30 cellular contexts compared by ENCODE assay signal in genomic region chr15:76274226-76274625, GRCh38. TPM values are rescaled to one million over a fixed set of nuclear protein-coding genes. Genes with fewer than 3 reads are reported as not detected.
DNase-seq lines count a peak whose midpoint lies in the region; TF ChIP-seq lines count a peak whose summit lies in the region.
"Had no signal": no experiment of that assay in that cellular context is flagged by ENCODE, and none has a peak within 500 bp of the region (broad histone marks: within the 10 kb centered on the region; RNA-seq: fewer than 3 reads in every experiment).

No MANE protein-coding gene starts in this region.

- no peaks in the 10 kb centered on the region for H3K27me3 ChIP-seq in brain microvascular endothelial cell (replicated peaks)
- H3K27me3 ChIP-seq: esophagus muscularis mucosa, neural progenitor cell, Peyer's patch, right atrium auricular region, upper lobe of right lung had no signal

- no peak overlapping the region for H3K27ac Mint-ChIP-seq in activated CD4-positive, alpha-beta memory T cell treated with anti-CD3 and anti-CD28 coated beads, Interleukin-2, amount 10 ng/mL, durations not matched to agents 7 days and 5 days
- H3K27ac Mint-ChIP-seq: activated CD8-positive, alpha-beta T cell treated with anti-CD3 and anti-CD28 coated beads, Interleukin-2, amount 10 ng/mL, durations not matched to agents 7 days and 5 days; activated T-helper 17 cell treated with anti-CD3 and anti-CD28 coated beads, Interleukin-2, amount 50 U/mL, for 72 hours; CD4-positive, alpha-beta T cell; memory B cell; neural progenitor cell had no signal

- no peaks in the 10 kb centered on the region for H3K27me3 Mint-ChIP-seq in activated CD4-positive, alpha-beta memory T cell treated with anti-CD3 and anti-CD28 coated beads, Interleukin-2, amount 10 ng/mL, durations not matched to agents 7 days and 5 days
- H3K27me3 Mint-ChIP-seq: activated T-helper 17 cell treated with anti-CD3 and anti-CD28 coated beads, Interleukin-2, amount 50 U/mL, for 72 hours; CD4-positive, alpha-beta T cell; memory B cell had no signal

- DNase-seq in NCI-H1694 treated with DMSO at 0.1 percent for 48 hours (lab: John Stamatoyannopoulos, UW) (peak; percentile 26), NCI-H1694 (lab: John Stamatoyannopoulos, UW) (no peak), brain microvascular endothelial cell (peak; percentile 14), fibroblast of pulmonary artery (ENCODE audit: low read depth) (peak; percentile 68), DMS114 treated with DMSO at 0.1 percent for 48 hours (lab: John Stamatoyannopoulos, UW; ENCODE audit: unreplicated experiment) (no peak), mesenteric fat pad (ENCODE audit: low spot score) (no peak)
- DNase-seq in activated CD4-positive, alpha-beta memory T cell treated with anti-CD3 and anti-CD28 coated beads, Interleukin-2, amount 10 ng/mL, durations not matched to agents 7 days and 5 days = no peak
- DNase-seq in stimulated activated CD4-positive, alpha-beta T cell treated with anti-CD3 and anti-CD28 coated beads, Interleukin-12 subunit alpha, Interleukin-12 subunit beta, amount 100 ng/mL, for 4 hours = no peak
- DNase-seq: 8988T; activated CD8-positive, alpha-beta T cell treated with anti-CD3 and anti-CD28 coated beads, Interleukin-2, amount 10 ng/mL, durations not matched to agents 7 days and 5 days; activated naive CD4-positive, alpha-beta T cell treated with anti-CD3 and anti-CD28 coated beads, Interleukin-2, amount 50 U/mL, for 16 hours; amniotic stem cell; CD4-positive, alpha-beta T cell; hypothalamus; immature natural killer cell; Karpas-422; NCI-H1417 treated with DMSO at 0.1 percent for 48 hours; NCI-H226; Peyer's patch; SHP77; stimulated activated CD4-positive, alpha-beta T cell treated with anti-CD3 and anti-CD28 coated beads, Interleukin-1b, Interleukin-23, amount 100 ng/mL, for 48 hours; stimulated activated naive CD4-positive, alpha-beta T cell treated with Interleukin-2 at 50 U/mL for 16 hours; T-helper 2 cell; upper lobe of right lung had no signal

- TF ChIP-seq CTCF in brain microvascular endothelial cell (IDR thresholded peaks at IDR 0.05; ENCODE audit: low read depth, low read length, missing control alignments) (no peak), fibroblast of pulmonary artery (IDR thresholded peaks at IDR 0.05; ENCODE audit: low read length, missing control alignments) (no peak)

- no peak overlapping the region for H3K27ac ChIP-seq in brain microvascular endothelial cell
- H3K27ac ChIP-seq: esophagus muscularis mucosa, neural progenitor cell, Peyer's patch, right atrium auricular region, upper lobe of right lung had no signal

- peaks cover 10% of the 10 kb centered on the region for H3K36me3 ChIP-seq in brain microvascular endothelial cell (replicated peaks)

- POLR2A ChIA-PET in activated CD4-positive, alpha-beta memory T cell treated with anti-CD3 and anti-CD28 coated beads, Interleukin-2, amount 10 ng/mL, durations not matched to agents 7 days and 5 days (lab: Charles Lee) = no interaction called here

- CTCF ChIA-PET in activated CD4-positive, alpha-beta memory T cell treated with anti-CD3 and anti-CD28 coated beads, Interleukin-2, amount 10 ng/mL, durations not matched to agents 7 days and 5 days (lab: Charles Lee) = no interaction called here

- H3K4me3 ChIP-seq in brain microvascular endothelial cell (ENCODE audit: low read depth, low read length) (no peak overlapping the region), fibroblast of pulmonary artery (replicated peaks; ENCODE audit: low read depth, low read length) (no peak overlapping the region)
- H3K4me3 ChIP-seq: esophagus muscularis mucosa, neural progenitor cell, Peyer's patch, right atrium auricular region, smooth muscle cell, upper lobe of right lung had no signal

- in situ Hi-C loops in brain microvascular endothelial cell (cut with HindIII; ENCODE audit: low pct_ligation_motif_present, low sequenced_read_pairs) = no loop called here

- H3K4me1 Mint-ChIP-seq in activated CD4-positive, alpha-beta memory T cell treated with anti-CD3 and anti-CD28 coated beads, Interleukin-2, amount 10 ng/mL, durations not matched to agents 7 days and 5 days = no peaks in the 10 kb centered on the region
- H3K4me1 Mint-ChIP-seq: activated T-helper 17 cell treated with anti-CD3 and anti-CD28 coated beads, Interleukin-2, amount 50 U/mL, for 72 hours; memory B cell; neural progenitor cell had no signal

- peaks cover 51% of the 10 kb centered on the region for H3K36me3 Mint-ChIP-seq in activated CD4-positive, alpha-beta memory T cell treated with anti-CD3 and anti-CD28 coated beads, Interleukin-2, amount 10 ng/mL, durations not matched to agents 7 days and 5 days (ENCODE audit: low read depth)

- no peak overlapping the region for H3K4me3 Mint-ChIP-seq in activated CD4-positive, alpha-beta memory T cell treated with anti-CD3 and anti-CD28 coated beads, Interleukin-2, amount 10 ng/mL, durations not matched to agents 7 days and 5 days
- H3K4me3 Mint-ChIP-seq: activated CD8-positive, alpha-beta T cell treated with anti-CD3 and anti-CD28 coated beads, Interleukin-2, amount 10 ng/mL, durations not matched to agents 7 days and 5 days; activated T-helper 17 cell treated with anti-CD3 and anti-CD28 coated beads, Interleukin-2, amount 50 U/mL, for 72 hours; CD4-positive, alpha-beta T cell; immature natural killer cell; memory B cell; neural progenitor cell had no signal

- peaks cover 2% of the 10 kb centered on the region for H3K9me3 Mint-ChIP-seq in activated CD4-positive, alpha-beta memory T cell treated with anti-CD3 and anti-CD28 coated beads, Interleukin-2, amount 10 ng/mL, durations not matched to agents 7 days and 5 days
- H3K9me3 Mint-ChIP-seq: activated T-helper 17 cell treated with anti-CD3 and anti-CD28 coated beads, Interleukin-2, amount 50 U/mL, for 72 hours; CD4-positive, alpha-beta T cell had no signal

RNA-seq across cellular contexts. Expression of gene ETFA, which starts 37.0 kb away (rescaled TPM):
- 100 to 1,000 TPM; 109 to 112 TPM for total RNA-seq in activated CD4-positive, alpha-beta memory T cell treated with anti-CD3 and anti-CD28 coated beads, Interleukin-2, amount 10 ng/mL, durations not matched to agents 7 days and 5 days
- 192 TPM for total RNA-seq in mesenteric fat pad

Comparison
In these comparisons a context has a peak if more than half of its experiments do, and no peak if none do; other contexts are left out.
1. DNase-seq: peak in NCI-H1694 treated with DMSO at 0.1 percent for 48 hours (single experiment), brain microvascular endothelial cell (single experiment) and fibroblast of pulmonary artery (single experiment); none in NCI-H1694 (single experiment), activated CD4-positive, alpha-beta memory T cell treated with anti-CD3 and anti-CD28 coated beads, Interleukin-2, amount 10 ng/mL, durations not matched to agents 7 days and 5 days (single experiment), DMS114 treated with DMSO at 0.1 percent for 48 hours (single experiment), stimulated activated CD4-positive, alpha-beta T cell treated with anti-CD3 and anti-CD28 coated beads, Interleukin-12 subunit alpha, Interleukin-12 subunit beta, amount 100 ng/mL, for 4 hours (single experiment) and mesenteric fat pad (single experiment).